Comparison of ENCODE assay signal across 1 cellular context in the genomic region with DNA sequence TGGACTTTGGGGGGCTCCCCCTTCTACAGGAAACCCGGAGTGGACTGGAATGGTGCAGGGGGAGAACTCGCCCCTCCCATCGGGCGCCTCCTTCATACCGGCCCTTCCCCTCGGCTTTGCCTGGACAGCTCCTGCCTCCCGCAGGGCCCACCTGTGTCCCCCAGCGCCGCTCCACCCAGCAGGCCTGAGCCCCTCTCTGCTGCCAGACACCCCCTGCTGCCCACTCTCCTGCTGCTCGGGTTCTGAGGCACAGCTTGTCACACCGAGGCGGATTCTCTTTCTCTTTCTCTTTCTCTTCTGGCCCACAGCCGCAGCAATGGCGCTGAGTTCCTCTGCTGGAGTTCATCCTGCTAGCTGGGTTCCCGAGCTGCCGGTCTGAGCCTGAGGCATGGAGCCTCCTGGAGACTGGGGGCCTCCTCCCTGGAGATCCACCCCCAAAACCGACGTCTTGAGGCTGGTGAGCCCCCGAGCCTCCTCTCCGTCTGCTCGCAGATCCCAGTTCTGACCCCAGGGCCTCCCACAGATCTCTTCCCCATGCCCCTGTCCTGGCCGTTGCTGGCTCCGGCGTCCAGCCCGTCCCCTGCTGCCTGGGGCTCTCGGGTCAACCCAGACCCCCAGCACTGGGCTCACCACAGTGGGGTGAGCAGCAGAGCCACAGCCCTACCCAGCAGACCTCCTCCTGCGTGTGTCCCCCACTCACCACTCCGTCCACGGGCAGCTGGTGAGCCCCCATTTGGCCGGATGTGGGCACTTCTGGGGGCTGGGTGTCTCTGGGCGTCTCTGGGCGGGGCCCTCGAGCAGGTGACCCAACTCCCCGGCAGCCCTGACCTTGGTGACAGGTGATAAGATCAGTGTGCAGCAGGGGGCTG.
TF ChIP-seq lines count a peak whose summit lies in the region.

A gene (plus strand): TSS at position 95 of the 869 bp plus-strand sequence. CDS start 294 bp downstream, at position 389.

TF ChIP-seq in K562, 482 proteins besides CTCF, POLR2A, EP300 and RAD21 (continued from another document and continues in another):
- TF ChIP-seq, protein P1, sequence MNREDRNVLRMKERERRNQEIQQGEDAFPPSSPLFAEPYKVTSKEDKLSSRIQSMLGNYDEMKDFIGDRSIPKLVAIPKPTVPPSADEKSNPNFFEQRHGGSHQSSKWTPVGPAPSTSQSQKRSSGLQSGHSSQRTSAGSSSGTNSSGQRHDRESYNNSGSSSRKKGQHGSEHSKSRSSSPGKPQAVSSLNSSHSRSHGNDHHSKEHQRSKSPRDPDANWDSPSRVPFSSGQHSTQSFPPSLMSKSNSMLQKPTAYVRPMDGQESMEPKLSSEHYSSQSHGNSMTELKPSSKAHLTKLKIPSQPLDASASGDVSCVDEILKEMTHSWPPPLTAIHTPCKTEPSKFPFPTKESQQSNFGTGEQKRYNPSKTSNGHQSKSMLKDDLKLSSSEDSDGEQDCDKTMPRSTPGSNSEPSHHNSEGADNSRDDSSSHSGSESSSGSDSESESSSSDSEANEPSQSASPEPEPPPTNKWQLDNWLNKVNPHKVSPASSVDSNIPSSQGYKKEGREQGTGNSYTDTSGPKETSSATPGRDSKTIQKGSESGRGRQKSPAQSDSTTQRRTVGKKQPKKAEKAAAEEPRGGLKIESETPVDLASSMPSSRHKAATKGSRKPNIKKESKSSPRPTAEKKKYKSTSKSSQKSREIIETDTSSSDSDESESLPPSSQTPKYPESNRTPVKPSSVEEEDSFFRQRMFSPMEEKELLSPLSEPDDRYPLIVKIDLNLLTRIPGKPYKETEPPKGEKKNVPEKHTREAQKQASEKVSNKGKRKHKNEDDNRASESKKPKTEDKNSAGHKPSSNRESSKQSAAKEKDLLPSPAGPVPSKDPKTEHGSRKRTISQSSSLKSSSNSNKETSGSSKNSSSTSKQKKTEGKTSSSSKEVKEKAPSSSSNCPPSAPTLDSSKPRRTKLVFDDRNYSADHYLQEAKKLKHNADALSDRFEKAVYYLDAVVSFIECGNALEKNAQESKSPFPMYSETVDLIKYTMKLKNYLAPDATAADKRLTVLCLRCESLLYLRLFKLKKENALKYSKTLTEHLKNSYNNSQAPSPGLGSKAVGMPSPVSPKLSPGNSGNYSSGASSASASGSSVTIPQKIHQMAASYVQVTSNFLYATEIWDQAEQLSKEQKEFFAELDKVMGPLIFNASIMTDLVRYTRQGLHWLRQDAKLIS (CRISPR knock-in tag; IDR thresholded peaks at IDR 0.05), result peak; percentile 33; the same call in 1 of the 2 replicates
- TF ChIP-seq CBX8 (IDR thresholded peaks at IDR 0.05; ENCODE audit: borderline replicate concordance, extremely low read depth, low read depth, low read length, poor library complexity, severe bottlenecking) (no peak), BDP1 (IDR thresholded peaks at IDR 0.05; ENCODE audit: insufficient read depth, insufficient read length) (no peak), ILF3 (IDR thresholded peaks at IDR 0.05; ENCODE audit: borderline replicate concordance) (no peak), KAT2B (IDR thresholded peaks at IDR 0.05; ENCODE audit: low read depth, low read length) (no peak), GABPA (tag; conservative IDR thresholded peaks at IDR 0.05; ENCODE audit: low read depth) (peak; percentile 61), SMARCE1 (IDR thresholded peaks at IDR 0.05) (peak; percentile 13; the same call in 1 of the 2 replicates), STAG1 (CRISPR knock-in tag; IDR thresholded peaks at IDR 0.05; ENCODE audit: borderline replicate concordance) (no peak), POLR2G (IDR thresholded peaks at IDR 0.05; ENCODE audit: low read depth, low read length) (peak; percentile 62), NBN (IDR thresholded peaks at IDR 0.05; ENCODE audit: low read depth) (no peak), MCM5 (IDR thresholded peaks at IDR 0.05; ENCODE audit: low read depth) (no peak), NCOA6 (IDR thresholded peaks at IDR 0.05) (no peak), ZNF23 (CRISPR knock-in tag; IDR thresholded peaks at IDR 0.05) (no peak), ATF1 (CRISPR knock-in tag; IDR thresholded peaks at IDR 0.05) (no peak), ATF1 (tag; IDR thresholded peaks at IDR 0.05) (no peak)
- TF ChIP-seq, protein P2, sequence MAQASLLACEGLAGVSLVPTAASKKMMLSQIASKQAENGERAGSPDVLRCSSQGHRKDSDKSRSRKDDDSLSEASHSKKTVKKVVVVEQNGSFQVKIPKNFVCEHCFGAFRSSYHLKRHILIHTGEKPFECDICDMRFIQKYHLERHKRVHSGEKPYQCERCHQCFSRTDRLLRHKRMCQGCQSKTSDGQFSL (CRISPR knock-in tag; IDR thresholded peaks at IDR 0.05), result no peak
- TF ChIP-seq, protein P2 (tag; IDR thresholded peaks at IDR 0.05), result no peak
- TF ChIP-seq, protein P3, sequence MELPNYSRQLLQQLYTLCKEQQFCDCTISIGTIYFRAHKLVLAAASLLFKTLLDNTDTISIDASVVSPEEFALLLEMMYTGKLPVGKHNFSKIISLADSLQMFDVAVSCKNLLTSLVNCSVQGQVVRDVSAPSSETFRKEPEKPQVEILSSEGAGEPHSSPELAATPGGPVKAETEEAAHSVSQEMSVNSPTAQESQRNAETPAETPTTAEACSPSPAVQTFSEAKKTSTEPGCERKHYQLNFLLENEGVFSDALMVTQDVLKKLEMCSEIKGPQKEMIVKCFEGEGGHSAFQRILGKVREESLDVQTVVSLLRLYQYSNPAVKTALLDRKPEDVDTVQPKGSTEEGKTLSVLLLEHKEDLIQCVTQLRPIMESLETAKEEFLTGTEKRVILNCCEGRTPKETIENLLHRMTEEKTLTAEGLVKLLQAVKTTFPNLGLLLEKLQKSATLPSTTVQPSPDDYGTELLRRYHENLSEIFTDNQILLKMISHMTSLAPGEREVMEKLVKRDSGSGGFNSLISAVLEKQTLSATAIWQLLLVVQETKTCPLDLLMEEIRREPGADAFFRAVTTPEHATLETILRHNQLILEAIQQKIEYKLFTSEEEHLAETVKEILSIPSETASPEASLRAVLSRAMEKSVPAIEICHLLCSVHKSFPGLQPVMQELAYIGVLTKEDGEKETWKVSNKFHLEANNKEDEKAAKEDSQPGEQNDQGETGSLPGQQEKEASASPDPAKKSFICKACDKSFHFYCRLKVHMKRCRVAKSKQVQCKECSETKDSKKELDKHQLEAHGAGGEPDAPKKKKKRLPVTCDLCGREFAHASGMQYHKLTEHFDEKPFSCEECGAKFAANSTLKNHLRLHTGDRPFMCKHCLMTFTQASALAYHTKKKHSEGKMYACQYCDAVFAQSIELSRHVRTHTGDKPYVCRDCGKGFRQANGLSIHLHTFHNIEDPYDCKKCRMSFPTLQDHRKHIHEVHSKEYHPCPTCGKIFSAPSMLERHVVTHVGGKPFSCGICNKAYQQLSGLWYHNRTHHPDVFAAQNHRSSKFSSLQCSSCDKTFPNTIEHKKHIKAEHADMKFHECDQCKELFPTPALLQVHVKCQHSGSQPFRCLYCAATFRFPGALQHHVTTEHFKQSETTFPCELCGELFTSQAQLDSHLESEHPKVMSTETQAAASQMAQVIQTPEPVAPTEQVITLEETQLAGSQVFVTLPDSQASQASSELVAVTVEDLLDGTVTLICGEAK (IDR thresholded peaks at IDR 0.05), result peak; percentile 18; the same call in 1 of the 2 replicates
- TF ChIP-seq, protein P3 (CRISPR knock-in tag; IDR thresholded peaks at IDR 0.05), result no peak
- TF ChIP-seq, protein P4, sequence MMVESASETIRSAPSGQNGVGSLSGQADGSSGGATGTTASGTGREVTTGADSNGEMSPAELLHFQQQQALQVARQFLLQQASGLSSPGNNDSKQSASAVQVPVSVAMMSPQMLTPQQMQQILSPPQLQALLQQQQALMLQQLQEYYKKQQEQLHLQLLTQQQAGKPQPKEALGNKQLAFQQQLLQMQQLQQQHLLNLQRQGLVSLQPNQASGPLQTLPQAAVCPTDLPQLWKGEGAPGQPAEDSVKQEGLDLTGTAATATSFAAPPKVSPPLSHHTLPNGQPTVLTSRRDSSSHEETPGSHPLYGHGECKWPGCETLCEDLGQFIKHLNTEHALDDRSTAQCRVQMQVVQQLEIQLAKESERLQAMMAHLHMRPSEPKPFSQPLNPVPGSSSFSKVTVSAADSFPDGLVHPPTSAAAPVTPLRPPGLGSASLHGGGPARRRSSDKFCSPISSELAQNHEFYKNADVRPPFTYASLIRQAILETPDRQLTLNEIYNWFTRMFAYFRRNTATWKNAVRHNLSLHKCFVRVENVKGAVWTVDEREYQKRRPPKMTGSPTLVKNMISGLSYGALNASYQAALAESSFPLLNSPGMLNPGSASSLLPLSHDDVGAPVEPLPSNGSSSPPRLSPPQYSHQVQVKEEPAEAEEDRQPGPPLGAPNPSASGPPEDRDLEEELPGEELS (CRISPR knock-in tag; IDR thresholded peaks at IDR 0.05; ENCODE audit: borderline replicate concordance), result no peak
- TF ChIP-seq, protein P5, sequence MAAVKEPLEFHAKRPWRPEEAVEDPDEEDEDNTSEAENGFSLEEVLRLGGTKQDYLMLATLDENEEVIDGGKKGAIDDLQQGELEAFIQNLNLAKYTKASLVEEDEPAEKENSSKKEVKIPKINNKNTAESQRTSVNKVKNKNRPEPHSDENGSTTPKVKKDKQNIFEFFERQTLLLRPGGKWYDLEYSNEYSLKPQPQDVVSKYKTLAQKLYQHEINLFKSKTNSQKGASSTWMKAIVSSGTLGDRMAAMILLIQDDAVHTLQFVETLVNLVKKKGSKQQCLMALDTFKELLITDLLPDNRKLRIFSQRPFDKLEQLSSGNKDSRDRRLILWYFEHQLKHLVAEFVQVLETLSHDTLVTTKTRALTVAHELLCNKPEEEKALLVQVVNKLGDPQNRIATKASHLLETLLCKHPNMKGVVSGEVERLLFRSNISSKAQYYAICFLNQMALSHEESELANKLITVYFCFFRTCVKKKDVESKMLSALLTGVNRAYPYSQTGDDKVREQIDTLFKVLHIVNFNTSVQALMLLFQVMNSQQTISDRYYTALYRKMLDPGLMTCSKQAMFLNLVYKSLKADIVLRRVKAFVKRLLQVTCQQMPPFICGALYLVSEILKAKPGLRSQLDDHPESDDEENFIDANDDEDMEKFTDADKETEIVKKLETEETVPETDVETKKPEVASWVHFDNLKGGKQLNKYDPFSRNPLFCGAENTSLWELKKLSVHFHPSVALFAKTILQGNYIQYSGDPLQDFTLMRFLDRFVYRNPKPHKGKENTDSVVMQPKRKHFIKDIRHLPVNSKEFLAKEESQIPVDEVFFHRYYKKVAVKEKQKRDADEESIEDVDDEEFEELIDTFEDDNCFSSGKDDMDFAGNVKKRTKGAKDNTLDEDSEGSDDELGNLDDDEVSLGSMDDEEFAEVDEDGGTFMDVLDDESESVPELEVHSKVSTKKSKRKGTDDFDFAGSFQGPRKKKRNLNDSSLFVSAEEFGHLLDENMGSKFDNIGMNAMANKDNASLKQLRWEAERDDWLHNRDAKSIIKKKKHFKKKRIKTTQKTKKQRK (IDR thresholded peaks at IDR 0.05; ENCODE audit: borderline replicate concordance, low read depth, low read length), result no peak
- TF ChIP-seq, protein P6, sequence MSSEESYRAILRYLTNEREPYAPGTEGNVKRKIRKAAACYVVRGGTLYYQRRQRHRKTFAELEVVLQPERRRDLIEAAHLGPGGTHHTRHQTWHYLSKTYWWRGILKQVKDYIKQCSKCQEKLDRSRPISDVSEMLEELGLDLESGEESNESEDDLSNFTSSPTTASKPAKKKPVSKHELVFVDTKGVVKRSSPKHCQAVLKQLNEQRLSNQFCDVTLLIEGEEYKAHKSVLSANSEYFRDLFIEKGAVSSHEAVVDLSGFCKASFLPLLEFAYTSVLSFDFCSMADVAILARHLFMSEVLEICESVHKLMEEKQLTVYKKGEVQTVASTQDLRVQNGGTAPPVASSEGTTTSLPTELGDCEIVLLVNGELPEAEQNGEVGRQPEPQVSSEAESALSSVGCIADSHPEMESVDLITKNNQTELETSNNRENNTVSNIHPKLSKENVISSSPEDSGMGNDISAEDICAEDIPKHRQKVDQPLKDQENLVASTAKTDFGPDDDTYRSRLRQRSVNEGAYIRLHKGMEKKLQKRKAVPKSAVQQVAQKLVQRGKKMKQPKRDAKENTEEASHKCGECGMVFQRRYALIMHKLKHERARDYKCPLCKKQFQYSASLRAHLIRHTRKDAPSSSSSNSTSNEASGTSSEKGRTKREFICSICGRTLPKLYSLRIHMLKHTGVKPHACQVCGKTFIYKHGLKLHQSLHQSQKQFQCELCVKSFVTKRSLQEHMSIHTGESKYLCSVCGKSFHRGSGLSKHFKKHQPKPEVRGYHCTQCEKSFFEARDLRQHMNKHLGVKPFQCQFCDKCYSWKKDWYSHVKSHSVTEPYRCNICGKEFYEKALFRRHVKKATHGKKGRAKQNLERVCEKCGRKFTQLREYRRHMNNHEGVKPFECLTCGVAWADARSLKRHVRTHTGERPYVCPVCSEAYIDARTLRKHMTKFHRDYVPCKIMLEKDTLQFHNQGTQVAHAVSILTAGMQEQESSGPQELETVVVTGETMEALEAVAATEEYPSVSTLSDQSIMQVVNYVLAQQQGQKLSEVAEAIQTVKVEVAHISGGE (CRISPR knock-in tag; IDR thresholded peaks at IDR 0.05), result peak in 1 of 3 experiments; percentile 65; a peak in 2 of 6 replicates
